In genomic region chr4:68808060-68808459, GRCh38 we compare ENCODE assay signal across 44 cellular contexts. TPM values are rescaled to one million over a fixed set of nuclear protein-coding genes. Genes with fewer than 3 reads are reported as not detected.
"Had no signal": no experiment of that assay in that cellular context is flagged by ENCODE, and none has a peak within 500 bp of the region (broad histone marks: within the 10 kb centered on the region; RNA-seq: fewer than 3 reads in every experiment).

No MANE protein-coding gene starts in this region.

- H3K27ac Mint-ChIP-seq: activated naive CD4-positive, alpha-beta T cell treated with anti-CD3 and anti-CD28 coated beads for 36 hours; activated naive CD4-positive, alpha-beta T cell treated with anti-CD3 and anti-CD28 coated beads, Interleukin-2, amount 10 ng/mL, durations not matched to agents 7 days and 5 days; activated naive CD4-positive, alpha-beta T cell treated with anti-CD3 and anti-CD28 coated beads, Interleukin-2, amount 50 U/mL, for 24 hours; activated naive CD4-positive, alpha-beta T cell treated with anti-CD3 and anti-CD28 coated beads, Interleukin-2, amount 50 U/mL, for 72 hours; activated naive CD8-positive, alpha-beta T cell; activated naive CD8-positive, alpha-beta T cell treated with anti-CD3 and anti-CD28 coated beads for 36 hours; activated naive CD8-positive, alpha-beta T cell treated with anti-CD3 and anti-CD28 coated beads, Interleukin-2, amount 10 ng/mL, durations not matched to agents 7 days and 5 days; activated naive CD8-positive, alpha-beta T cell treated with anti-CD3 and anti-CD28 coated beads, Interleukin-2, amount 50 U/mL, for 24 hours; activated T-cell treated with anti-CD3 and anti-CD28 coated beads, Interleukin-2, amount 50 U/mL, for 24 hours; activated T-cell treated with anti-CD3 and anti-CD28 coated beads, Interleukin-2, amount 50 U/mL, for 72 hours; activated T-helper 1 cell treated with anti-CD3 and anti-CD28 coated beads, Interleukin-12 subunit alpha, Interleukin-12 subunit beta, Interleukin-2, Interleukin-4 antibody, amounts not matched to agents 30 ng/mL and 10 ng/mL and 1 ng/mL, durations not matched to agents 14 hours and 24 hours and 36 hours; activated T-helper 17 cell treated with anti-CD3 and anti-CD28 coated beads, Interleukin-2, amount 50 U/mL, for 72 hours; activated T-helper 2 cell treated with anti-CD3 and anti-CD28 coated beads, Interferon-gamma antibody, Interleukin-2, Interleukin-4, amounts not matched to agents 10 μg/mL and 5 μg/mL and 100 μg/mL, durations not matched to agents 14 hours and 24 hours and 36 hours; brain had no signal

- H3K9me3 Mint-ChIP-seq: activated naive CD4-positive, alpha-beta T cell treated with anti-CD3 and anti-CD28 coated beads, Interleukin-2, amount 10 ng/mL, durations not matched to agents 7 days and 5 days; activated naive CD8-positive, alpha-beta T cell treated with anti-CD3 and anti-CD28 coated beads, Interleukin-2, amount 10 ng/mL, durations not matched to agents 7 days and 5 days; activated T-cell treated with anti-CD3 and anti-CD28 coated beads, Interleukin-2, amount 50 U/mL, for 24 hours; activated T-cell treated with anti-CD3 and anti-CD28 coated beads, Interleukin-2, amount 50 U/mL, for 72 hours; activated T-helper 1 cell treated with anti-CD3 and anti-CD28 coated beads, Interleukin-12 subunit alpha, Interleukin-12 subunit beta, Interleukin-2, Interleukin-4 antibody, amounts not matched to agents 30 ng/mL and 10 ng/mL and 1 ng/mL, durations not matched to agents 14 hours and 24 hours and 36 hours; activated T-helper 17 cell treated with anti-CD3 and anti-CD28 coated beads, Interleukin-2, amount 50 U/mL, for 72 hours; activated T-helper 2 cell treated with anti-CD3 and anti-CD28 coated beads, Interferon-gamma antibody, Interleukin-2, Interleukin-4, amounts not matched to agents 10 μg/mL and 5 μg/mL and 100 μg/mL, durations not matched to agents 14 hours and 24 hours and 36 hours had no signal

- DNase-seq: activated effector memory CD4-positive, alpha-beta T cell treated with anti-CD3 and anti-CD28 coated beads, Interleukin-2, amount 50 U/mL, for 16 hours; activated effector memory CD4-positive, alpha-beta T cell treated with Interleukin-2 at 50 U/mL for 16 hours; activated gamma-delta T cell; activated gamma-delta T cell treated with Interleukin-2 at 50 U/mL for 16 hours; activated naive CD4-positive, alpha-beta T cell; activated naive CD4-positive, alpha-beta T cell treated with anti-CD3 and anti-CD28 coated beads for 36 hours; activated naive CD4-positive, alpha-beta T cell treated with anti-CD3 and anti-CD28 coated beads, Interleukin-2, amount 10 ng/mL, durations not matched to agents 7 days and 5 days; activated naive CD4-positive, alpha-beta T cell treated with anti-CD3 and anti-CD28 coated beads, Interleukin-2, amount 50 U/mL, for 16 hours; activated naive CD4-positive, alpha-beta T cell treated with Interleukin-2 at 50 U/mL for 16 hours; activated naive CD8-positive, alpha-beta T cell treated with anti-CD3 and anti-CD28 coated beads for 36 hours; activated naive CD8-positive, alpha-beta T cell treated with anti-CD3 and anti-CD28 coated beads, Interleukin-2, amount 10 ng/mL, durations not matched to agents 7 days and 5 days; activated naive CD8-positive, alpha-beta T cell treated with anti-CD3 and anti-CD28 coated beads, Interleukin-2, amount 50 U/mL, for 24 hours; activated T-cell treated with anti-CD3 and anti-CD28 coated beads, Interleukin-2, amount 50 U/mL, for 1 hour; activated T-cell treated with anti-CD3 and anti-CD28 coated beads, Interleukin-2, amount 50 U/mL, for 24 hours; activated T-cell treated with anti-CD3 and anti-CD28 coated beads, Interleukin-2, amount 50 U/mL, for 4 hours; activated T-cell treated with anti-CD3 and anti-CD28 coated beads, Interleukin-2, amount 50 U/mL, for 48 hours; activated T-cell treated with anti-CD3 and anti-CD28 coated beads, Interleukin-2, amount 50 U/mL, for 72 hours; adrenal gland; amniotic stem cell; amygdala; anterior cingulate cortex; aorta; body of pancreas; brain microvascular endothelial cell; caudate nucleus; central memory CD4-positive, alpha-beta T cell; cerebellar nuclear complex had no signal

- H3K27me3 Mint-ChIP-seq: activated naive CD4-positive, alpha-beta T cell treated with anti-CD3 and anti-CD28 coated beads, Interleukin-2, amount 10 ng/mL, durations not matched to agents 7 days and 5 days; activated naive CD4-positive, alpha-beta T cell treated with anti-CD3 and anti-CD28 coated beads, Interleukin-2, amount 50 U/mL, for 24 hours; activated naive CD8-positive, alpha-beta T cell treated with anti-CD3 and anti-CD28 coated beads, Interleukin-2, amount 10 ng/mL, durations not matched to agents 7 days and 5 days; activated naive CD8-positive, alpha-beta T cell treated with anti-CD3 and anti-CD28 coated beads, Interleukin-2, amount 50 U/mL, for 24 hours; activated T-cell treated with anti-CD3 and anti-CD28 coated beads, Interleukin-2, amount 50 U/mL, for 24 hours; activated T-helper 17 cell treated with anti-CD3 and anti-CD28 coated beads, Interleukin-2, amount 50 U/mL, for 72 hours; brain; central memory CD8-positive, alpha-beta T cell had no signal

- H3K36me3 Mint-ChIP-seq: activated naive CD4-positive, alpha-beta T cell treated with anti-CD3 and anti-CD28 coated beads, Interleukin-2, amount 10 ng/mL, durations not matched to agents 7 days and 5 days; activated naive CD4-positive, alpha-beta T cell treated with anti-CD3 and anti-CD28 coated beads, Interleukin-2, amount 50 U/mL, for 24 hours; activated naive CD4-positive, alpha-beta T cell treated with anti-CD3 and anti-CD28 coated beads, Interleukin-2, amount 50 U/mL, for 72 hours; activated naive CD8-positive, alpha-beta T cell; activated naive CD8-positive, alpha-beta T cell treated with anti-CD3 and anti-CD28 coated beads for 36 hours; activated naive CD8-positive, alpha-beta T cell treated with anti-CD3 and anti-CD28 coated beads, Interleukin-2, amount 10 ng/mL, durations not matched to agents 7 days and 5 days; brain had no signal

- H3K27ac ChIP-seq: adrenal gland, ascending aorta, body of pancreas, brain microvascular endothelial cell, breast epithelium, cardiac muscle cell had no signal

- H3K4me1 Mint-ChIP-seq: activated naive CD4-positive, alpha-beta T cell treated with anti-CD3 and anti-CD28 coated beads, Interleukin-2, amount 10 ng/mL, durations not matched to agents 7 days and 5 days; activated naive CD4-positive, alpha-beta T cell treated with anti-CD3 and anti-CD28 coated beads, Interleukin-2, amount 50 U/mL, for 24 hours; activated naive CD8-positive, alpha-beta T cell treated with anti-CD3 and anti-CD28 coated beads for 36 hours; activated naive CD8-positive, alpha-beta T cell treated with anti-CD3 and anti-CD28 coated beads, Interleukin-2, amount 10 ng/mL, durations not matched to agents 7 days and 5 days; activated naive CD8-positive, alpha-beta T cell treated with anti-CD3 and anti-CD28 coated beads, Interleukin-2, amount 50 U/mL, for 24 hours; activated T-helper 17 cell treated with anti-CD3 and anti-CD28 coated beads, Interleukin-2, amount 50 U/mL, for 72 hours; brain; central memory CD8-positive, alpha-beta T cell had no signal

- H3K9me3 ChIP-seq: adrenal gland, ascending aorta, body of pancreas, breast epithelium had no signal

- H3K36me3 ChIP-seq: adrenal gland, ascending aorta, brain microvascular endothelial cell, breast epithelium, cardiac muscle cell had no signal

- H3K4me3 Mint-ChIP-seq: activated naive CD4-positive, alpha-beta T cell treated with anti-CD3 and anti-CD28 coated beads for 36 hours; activated naive CD4-positive, alpha-beta T cell treated with anti-CD3 and anti-CD28 coated beads, Interleukin-2, amount 10 ng/mL, durations not matched to agents 7 days and 5 days; activated naive CD4-positive, alpha-beta T cell treated with anti-CD3 and anti-CD28 coated beads, Interleukin-2, amount 50 U/mL, for 24 hours; activated naive CD8-positive, alpha-beta T cell; activated naive CD8-positive, alpha-beta T cell treated with anti-CD3 and anti-CD28 coated beads for 36 hours; activated naive CD8-positive, alpha-beta T cell treated with anti-CD3 and anti-CD28 coated beads, Interleukin-2, amount 10 ng/mL, durations not matched to agents 7 days and 5 days; activated naive CD8-positive, alpha-beta T cell treated with anti-CD3 and anti-CD28 coated beads, Interleukin-2, amount 50 U/mL, for 24 hours; activated T-cell treated with anti-CD3 and anti-CD28 coated beads, Interleukin-2, amount 50 U/mL, for 24 hours; activated T-cell treated with anti-CD3 and anti-CD28 coated beads, Interleukin-2, amount 50 U/mL, for 4 hours; activated T-cell treated with anti-CD3 and anti-CD28 coated beads, Interleukin-2, amount 50 U/mL, for 72 hours; activated T-helper 1 cell treated with anti-CD3 and anti-CD28 coated beads, Interleukin-12 subunit alpha, Interleukin-12 subunit beta, Interleukin-2, Interleukin-4 antibody, amounts not matched to agents 30 ng/mL and 10 ng/mL and 1 ng/mL, durations not matched to agents 14 hours and 24 hours and 36 hours; activated T-helper 17 cell treated with anti-CD3 and anti-CD28 coated beads, Interleukin-2, amount 50 U/mL, for 72 hours; brain; central memory CD8-positive, alpha-beta T cell had no signal

- ATAC-seq: activated naive CD4-positive, alpha-beta T cell treated with anti-CD3 and anti-CD28 coated beads, Interleukin-2, amount 50 U/mL, for 72 hours; activated naive CD8-positive, alpha-beta T cell treated with anti-CD3 and anti-CD28 coated beads, Interleukin-2, amount 50 U/mL, for 24 hours; activated T-cell treated with anti-CD3 and anti-CD28 coated beads, Interleukin-2, amount 50 U/mL, for 4 hours; activated T-cell treated with anti-CD3 and anti-CD28 coated beads, Interleukin-2, amount 50 U/mL, for 72 hours; activated T-helper 17 cell treated with anti-CD3 and anti-CD28 coated beads, Interleukin-2, amount 50 U/mL, for 72 hours; body of pancreas had no signal

- H3K4me1 ChIP-seq: adrenal gland, ascending aorta, body of pancreas, breast epithelium had no signal

- H3K27me3 ChIP-seq: adrenal gland, ascending aorta, body of pancreas, brain microvascular endothelial cell, breast epithelium, cardiac muscle cell had no signal

- FAIRE-seq: astrocyte, bronchial epithelial cell had no signal

- H3K4me3 ChIP-seq: adrenal gland, ascending aorta, body of pancreas, breast epithelium, cardiac muscle cell had no signal

RNA-seq across cellular contexts. Expression of gene UGT2B10, which starts 7.7 kb away (rescaled TPM):
- total RNA-seq: activated naive CD4-positive, alpha-beta T cell treated with anti-CD3 and anti-CD28 coated beads for 36 hours; activated naive CD4-positive, alpha-beta T cell treated with anti-CD3 and anti-CD28 coated beads, Interleukin-2, amount 50 U/mL, for 72 hours; activated naive CD8-positive, alpha-beta T cell treated with anti-CD3 and anti-CD28 coated beads for 36 hours; activated naive CD8-positive, alpha-beta T cell treated with anti-CD3 and anti-CD28 coated beads, Interleukin-2, amount 10 ng/mL, durations not matched to agents 7 days and 5 days; activated T-cell treated with anti-CD3 and anti-CD28 coated beads, Interleukin-2, amount 50 U/mL, for 4 hours; activated T-cell treated with anti-CD3 and anti-CD28 coated beads, Interleukin-2, amount 50 U/mL, for 72 hours; activated T-helper 1 cell treated with anti-CD3 and anti-CD28 coated beads, Interleukin-12 subunit alpha, Interleukin-12 subunit beta, Interleukin-2, Interleukin-4 antibody, amounts not matched to agents 30 ng/mL and 10 ng/mL and 1 ng/mL, durations not matched to agents 14 hours and 24 hours and 36 hours; activated T-helper 17 cell treated with anti-CD3 and anti-CD28 coated beads, Interleukin-2, amount 50 U/mL, for 72 hours; activated T-helper 2 cell treated with anti-CD3 and anti-CD28 coated beads, Interferon-gamma antibody, Interleukin-2, Interleukin-4, amounts not matched to agents 10 μg/mL and 5 μg/mL and 100 μg/mL, durations not matched to agents 14 hours and 24 hours and 36 hours; aorta; ascending aorta; astrocyte; body of pancreas; breast epithelium; bronchial epithelial cell; cardiac muscle cell; cardiac septum; cerebellum; chondrocyte had no signal
- polyA plus RNA-seq: adipose tissue, adrenal gland, aorta, cardiac muscle cell had no signal
